Comparison of ENCODE assay signal across 25 cellular contexts in the genomic region with DNA sequence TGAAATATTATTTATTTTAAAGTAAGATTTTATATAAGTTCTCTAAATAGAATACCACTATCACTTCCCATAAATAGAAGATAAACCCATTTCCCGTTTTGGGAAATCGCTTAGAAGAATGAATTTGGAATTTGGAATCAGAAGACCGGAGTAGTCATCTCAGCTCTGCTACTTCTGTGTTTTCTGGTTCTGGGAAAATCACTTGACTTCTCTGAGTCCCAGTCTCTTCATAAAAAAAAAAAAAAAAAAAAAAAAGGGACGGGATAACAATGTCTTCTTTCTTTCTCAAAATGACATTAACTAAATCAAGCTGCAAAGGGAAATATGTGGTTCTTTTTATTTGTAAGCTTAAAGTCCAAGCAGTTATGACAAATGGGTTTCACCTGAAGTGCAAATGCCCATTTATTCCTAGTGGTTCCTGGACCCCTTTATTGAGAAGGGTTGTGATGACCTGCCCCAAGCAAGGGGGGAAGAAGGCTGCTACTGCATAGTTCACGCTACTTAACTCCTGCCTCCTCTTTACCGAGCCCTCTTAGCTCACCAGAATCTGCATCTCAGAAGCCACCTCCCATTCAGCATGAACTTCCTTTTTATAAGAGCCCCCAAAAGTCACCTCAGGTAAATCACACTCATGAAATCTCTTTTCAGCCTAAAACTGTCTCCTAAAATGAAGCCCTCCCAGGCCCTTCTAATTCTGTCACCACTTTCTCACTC. TPM values are rescaled to one million over a fixed set of nuclear protein-coding genes. Genes with fewer than 3 reads are reported as not detected.
A peak's percentile ranks its signal among the peaks of the same experiment; 100 is the strongest.
DNase-seq lines count a peak whose midpoint lies in the region; ATAC-seq and TF ChIP-seq lines count a peak whose summit lies in the region.
"Had no signal": no experiment of that assay in that cellular context is flagged by ENCODE, and none has a peak within 500 bp of the region (broad histone marks: within the 10 kb centered on the region; RNA-seq: fewer than 3 reads in every experiment).

No MANE protein-coding gene starts in this region.

- H2AFZ ChIP-seq in GM23338 = peak overlapping the region; percentile 72

- 0 out of 2 replicates have a peak overlapping the region, but pooled peaks have one; percentile 1 for H3K27ac Mint-ChIP-seq in GM23338
- H3K27ac Mint-ChIP-seq in memory B cell = peak overlapping the region; percentile 11
- no peak overlapping the region for H3K27ac Mint-ChIP-seq in stimulated activated effector memory CD8-positive, alpha-beta T cell treated with anti-CD3 and anti-CD28 coated beads, Interleukin-12 subunit alpha, Interleukin-12 subunit beta, amount 100 ng/mL, for 72 hours
- H3K27ac Mint-ChIP-seq: activated naive CD8-positive, alpha-beta T cell treated with anti-CD3 and anti-CD28 coated beads, Interleukin-2, amount 10 ng/mL, durations not matched to agents 7 days and 5 days; nephron progenitor cell; T-helper 17 cell had no signal

- ATAC-seq in GM23338 = peak; percentile 71
- ATAC-seq in memory B cell (ENCODE audit: low read depth) = no peak
- ATAC-seq in HG02981 (IDR thresholded peaks at IDR 0.05; ENCODE audit: unreplicated experiment) = no peak
- no peak for ATAC-seq in stimulated activated effector memory CD8-positive, alpha-beta T cell treated with anti-CD3 and anti-CD28 coated beads, Interleukin-12 subunit alpha, Interleukin-12 subunit beta, amount 100 ng/mL, for 72 hours
- ATAC-seq: psoas muscle, T-helper 17 cell had no signal

- intact Hi-C loops in spleen (cut with DNase I; ENCODE audit: low total_unique reads) = no loop called here

- H3K4me2 ChIP-seq in GM23338 = no peak overlapping the region

- no peaks in the 10 kb centered on the region for H3K79me2 ChIP-seq in GM23338 (replicated peaks; ENCODE audit: insufficient read depth)

- H3K27ac ChIP-seq in GM23338 (ENCODE audit: low read depth) (no peak overlapping the region), angular gyrus (ENCODE audit: low read depth, low read length) (peak overlapping the region; percentile 0), spleen (peak overlapping the region; percentile 9 to 85 (median 66))
- H3K27ac ChIP-seq: C4-2B, colonic mucosa, psoas muscle, testis, VCaP had no signal

- H3K9me3 Mint-ChIP-seq in GM23338 = no peaks in the 10 kb centered on the region
- no peaks in the 10 kb centered on the region for H3K9me3 Mint-ChIP-seq in memory B cell
- no peaks in the 10 kb centered on the region for H3K9me3 Mint-ChIP-seq in stimulated activated effector memory CD8-positive, alpha-beta T cell treated with anti-CD3 and anti-CD28 coated beads, Interleukin-12 subunit alpha, Interleukin-12 subunit beta, amount 100 ng/mL, for 72 hours
- H3K9me3 Mint-ChIP-seq: activated naive CD8-positive, alpha-beta T cell treated with anti-CD3 and anti-CD28 coated beads, Interleukin-2, amount 10 ng/mL, durations not matched to agents 7 days and 5 days; brain; nephron progenitor cell had no signal

- no peaks in the 10 kb centered on the region for H4K20me1 ChIP-seq in GM23338 (replicated peaks; ENCODE audit: insufficient read depth)

- 51 to 71% (median 62%) methylated on average over 6 of the region's 6 CpGs for WGBS in spleen, 5 donors

- peaks cover 9% of the 10 kb centered on the region; the same call in 1 of the 2 replicates for H3K4me1 ChIP-seq in GM23338 (ENCODE audit: insufficient read depth)
- peaks cover 0 to 28% (median 2%) of the 10 kb centered on the region in 6 donors for H3K4me1 ChIP-seq in spleen
- H3K4me1 ChIP-seq: colonic mucosa, psoas muscle, testis had no signal

- CTCF ChIA-PET in HEK293T (lab: Yijun Ruan, JAX) = no interaction called here

- no peaks in the 10 kb centered on the region for H3K9me2 ChIP-seq in GM23338 (ENCODE audit: insufficient read depth)

- TF ChIP-seq CTCF in GM23338 (conservative IDR thresholded peaks at IDR 0.05; ENCODE audit: low read depth in 2 of 2) = no peak
- no peak for TF ChIP-seq CTCF in spleen (IDR thresholded peaks at IDR 0.05 in 8 of 11, conservative IDR thresholded peaks at IDR 0.05 in 3 of 11)

- H3K4me1 Mint-ChIP-seq in GM23338 (peaks cover 11% of the 10 kb centered on the region), memory B cell (peaks cover 5% of the 10 kb centered on the region)
- no peaks in the 10 kb centered on the region for H3K4me1 Mint-ChIP-seq in stimulated activated effector memory CD8-positive, alpha-beta T cell treated with anti-CD3 and anti-CD28 coated beads, Interleukin-12 subunit alpha, Interleukin-12 subunit beta, amount 100 ng/mL, for 72 hours
- H3K4me1 Mint-ChIP-seq: activated naive CD8-positive, alpha-beta T cell treated with anti-CD3 and anti-CD28 coated beads, Interleukin-2, amount 10 ng/mL, durations not matched to agents 7 days and 5 days had no signal

- no peaks in the 10 kb centered on the region for H3K9me3 ChIP-seq in spleen
- H3K9me3 ChIP-seq: colonic mucosa, psoas muscle, testis had no signal

- H3F3A ChIP-seq in GM23338 (replicated peaks; ENCODE audit: low read depth) = no peaks in the 10 kb centered on the region

- POLR2A ChIA-PET in HEK293T (lab: Yijun Ruan, JAX) = no interaction called here

- DNase-seq in GM23338 (ENCODE audit: low spot score) = no peak
- no peak for DNase-seq in memory B cell (ENCODE audit: low spot score in 2 of 2)
- DNase-seq in spleen = no peak
- no peak for DNase-seq in stimulated activated effector memory CD8-positive, alpha-beta T cell treated with anti-CD3 and anti-CD28 coated beads, Interleukin-12 subunit alpha, Interleukin-12 subunit beta, amount 100 ng/mL, for 72 hours (ENCODE audit: low spot score in 2 of 2)
- no peak for DNase-seq in DMS153 treated with DMSO at 0.1 percent for 48 hours (lab: John Stamatoyannopoulos, UW; ENCODE audit: unreplicated experiment)
- DNase-seq in HEK293T (ENCODE audit: extremely low spot score) = no peak
- DNase-seq: activated CD4-positive, alpha-beta T cell treated with anti-CD3 and anti-CD28 coated beads, Interleukin-2, amount 50 U/mL, for 1 hour; activated naive CD8-positive, alpha-beta T cell treated with anti-CD3 and anti-CD28 coated beads, Interleukin-2, amount 10 ng/mL, durations not matched to agents 7 days and 5 days; colonic mucosa; DMS153; islet precursor cell; NCI-H1092 treated with DMSO at 0.1 percent for 48 hours; NCI-H2029 treated with DMSO at 0.1 percent for 48 hours; NCI-H345; NCI-H82; nephron progenitor cell; psoas muscle; stimulated activated CD4-positive, alpha-beta T cell treated with anti-CD3 and anti-CD28 coated beads, Interleukin-12 subunit alpha, Interleukin-12 subunit beta, amount 100 ng/mL, for 4 hours; T-helper 17 cell; testis had no signal

- no peaks in the 10 kb centered on the region for H3K36me3 ChIP-seq in GM23338 (ENCODE audit: insufficient read depth)
- H3K36me3 ChIP-seq in spleen = no peaks in the 10 kb centered on the region
- H3K36me3 ChIP-seq: colonic mucosa had no signal

- H3K27me3 ChIP-seq in GM23338 (ENCODE audit: insufficient read depth) = no peaks in the 10 kb centered on the region
- no peaks in the 10 kb centered on the region for H3K27me3 ChIP-seq in spleen (replicated peaks in 1 of 7)
- H3K27me3 ChIP-seq: colonic mucosa, testis had no signal

- no peak for TF ChIP-seq POLR2A in spleen (IDR thresholded peaks at IDR 0.05)

- H3K4me3 Mint-ChIP-seq in GM23338 (no peak overlapping the region), memory B cell (no peak overlapping the region)
- H3K4me3 Mint-ChIP-seq in stimulated activated effector memory CD8-positive, alpha-beta T cell treated with anti-CD3 and anti-CD28 coated beads, Interleukin-12 subunit alpha, Interleukin-12 subunit beta, amount 100 ng/mL, for 72 hours = no peak overlapping the region
- H3K4me3 Mint-ChIP-seq: activated naive CD8-positive, alpha-beta T cell treated with anti-CD3 and anti-CD28 coated beads, Interleukin-2, amount 10 ng/mL, durations not matched to agents 7 days and 5 days; brain; nephron progenitor cell; T-helper 17 cell had no signal

- H3K4me3 ChIP-seq in GM23338 (no peak overlapping the region), spleen (peak overlapping the region in 1 of 8 donors; percentile 35)
- H3K4me3 ChIP-seq: colonic mucosa, psoas muscle, testis had no signal

- H3K36me3 Mint-ChIP-seq in GM23338 (ENCODE audit: low read depth) (no peaks in the 10 kb centered on the region), memory B cell (no peaks in the 10 kb centered on the region)
- no peaks in the 10 kb centered on the region for H3K36me3 Mint-ChIP-seq in stimulated activated effector memory CD8-positive, alpha-beta T cell treated with anti-CD3 and anti-CD28 coated beads, Interleukin-12 subunit alpha, Interleukin-12 subunit beta, amount 100 ng/mL, for 72 hours
- H3K36me3 Mint-ChIP-seq: activated naive CD8-positive, alpha-beta T cell treated with anti-CD3 and anti-CD28 coated beads, Interleukin-2, amount 10 ng/mL, durations not matched to agents 7 days and 5 days; brain had no signal

- H3K27me3 Mint-ChIP-seq in GM23338 (ENCODE audit: insufficient read depth, low read depth, poor library complexity) (peaks cover 5% of the 10 kb centered on the region), memory B cell (peaks cover 4% of the 10 kb centered on the region)

TF ChIP-seq in GM23338, 12 proteins besides CTCF, POLR2A, EP300 and RAD21 (continues in another document):
- no peak for TF ChIP-seq POLR2AphosphoS5 (IDR thresholded peaks at IDR 0.05; ENCODE audit: low read depth)
- no peak for TF ChIP-seq JUNB (IDR thresholded peaks at IDR 0.05; ENCODE audit: unreplicated experiment)
- no peak for TF ChIP-seq NANOG (IDR thresholded peaks at IDR 0.05; ENCODE audit: borderline replicate concordance)

TF ChIP-seq in HEK293T, 16 proteins besides CTCF, POLR2A, EP300 and RAD21:
- TF ChIP-seq FOXK2 (IDR thresholded peaks at IDR 0.05) (no peak), FOXA1 (IDR thresholded peaks at IDR 0.05) (no peak), ELF4 (IDR thresholded peaks at IDR 0.05) (no peak), BHLHE40 (IDR thresholded peaks at IDR 0.05; ENCODE audit: borderline replicate concordance) (no peak)

RNA-seq across cellular contexts. Expression of gene C9orf72, which starts 26.4 kb away (rescaled TPM):
- total RNA-seq in GM23338 (2014; rRNA removed; shearing (Covaris generic)) = 27.8 and 30.9 TPM in 2 replicates
- 8.6 and 11.6 TPM in 2 replicates for polyA plus RNA-seq in GM23338 (2016; fragmentation: Nextera tagmentation; extraction: Ambion mirVana)
- total RNA-seq in spleen = 10 to 100 TPM; 34.5 to 88.5 (median 48.0) TPM
- 10 to 100 TPM; 10.1 to 18.2 (median 18.0) TPM for polyA plus RNA-seq in spleen
